ENCODE assay signal across 9 cellular contexts in the genomic region with DNA sequence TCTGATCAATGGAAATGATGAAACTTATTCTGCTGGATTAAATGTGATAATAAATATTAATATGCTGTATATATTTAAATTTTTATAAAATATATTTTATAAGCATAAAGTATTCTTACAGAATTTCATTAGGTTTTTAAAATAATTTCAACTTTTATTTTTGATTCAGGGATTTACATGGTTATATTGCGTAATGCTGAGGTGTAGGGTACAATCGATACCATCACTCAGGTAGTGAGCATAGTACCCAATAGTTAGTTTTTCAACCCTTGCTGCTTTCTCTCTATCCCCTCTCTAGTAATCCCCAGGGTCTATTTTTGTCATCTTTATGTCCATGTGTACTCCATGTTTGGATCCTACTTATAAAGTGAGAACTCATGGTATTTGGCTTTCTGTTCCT. TPM values are rescaled to one million over a fixed set of nuclear protein-coding genes. Genes with fewer than 3 reads are reported as not detected.
"Had no signal": no experiment of that assay in that cellular context is flagged by ENCODE, and none has a peak within 500 bp of the region (broad histone marks: within the 10 kb centered on the region; RNA-seq: fewer than 3 reads in every experiment).

No MANE protein-coding gene starts in this region.

- ATAC-seq: HCT116 had no signal

- H3K9me3 Mint-ChIP-seq: HFFc6, IgD-negative memory B cell had no signal

- H2AFZ ChIP-seq: GM23248 had no signal

- H3K9ac ChIP-seq: GM23248 had no signal

- H3K4me3 ChIP-seq: GM23248, HAP-1 had no signal

- DNase-seq: GM23248, GOT3, H7, HFFc6, KG1 had no signal

- H3K27ac Mint-ChIP-seq: HFFc6, IgD-negative memory B cell had no signal

- H3K4me1 ChIP-seq: HAP-1 had no signal

- H3K27ac ChIP-seq: GM23248, HL-60 had no signal

- H3K27me3 Mint-ChIP-seq: IgD-negative memory B cell had no signal

- H3K4me3 Mint-ChIP-seq: HFFc6, IgD-negative memory B cell had no signal

- H3K36me3 ChIP-seq: HAP-1 had no signal

- H3K9me3 ChIP-seq: HAP-1 had no signal

RNA-seq across cellular contexts. Expression of gene TLR4, which starts 5.7 kb away (rescaled TPM):
- total RNA-seq: H7 had no signal
